6 cellular contexts compared by ENCODE assay signal in genomic region chr16:2008631-2009301, GRCh38. TPM values are rescaled to one million over a fixed set of nuclear protein-coding genes. Genes with fewer than 3 reads are reported as not detected.
DNase-seq lines count a peak whose midpoint lies in the region; ATAC-seq and TF ChIP-seq lines count a peak whose summit lies in the region.

No MANE protein-coding gene starts in this region.

- peak overlapping the region; percentile 91 for H3K27ac ChIP-seq in BLaER1

- H3K9ac ChIP-seq in BLaER1, result peak overlapping the region; percentile 94

- no peaks in the 10 kb centered on the region for H3K9me3 ChIP-seq in BLaER1

- peaks cover 59% of the 10 kb centered on the region for H3K4me1 ChIP-seq in BLaER1

- H4K20me1 ChIP-seq in BLaER1, result peaks cover 57% of the 10 kb centered on the region

- DNase-seq in HuH-7.5 (ENCODE audit: low spot score) (peak; percentile 72), cardiac fibroblast (ENCODE audit: low read depth in 2 of 2) (peak; percentile 53 to 66), omental fat pad (ENCODE audit: low spot score) (no peak)

- H3K27me3 ChIP-seq in BLaER1, result no peaks in the 10 kb centered on the region

- peak overlapping the region; percentile 97 for H3K4me2 ChIP-seq in BLaER1

- H3K36me3 ChIP-seq in BLaER1, result peaks cover 18% of the 10 kb centered on the region

- TF ChIP-seq CTCF in cardiac fibroblast (IDR thresholded peaks at IDR 0.05; ENCODE audit: low read depth, low read length) (no peak), omental fat pad (IDR thresholded peaks at IDR 0.05) (no peak)

- peak; percentile 8 for ATAC-seq in omental fat pad (ENCODE audit: low FRiP score)
- ATAC-seq in HG03135 (IDR thresholded peaks at IDR 0.05; ENCODE audit: unreplicated experiment), result no peak
- no peak for ATAC-seq in HG03378 (IDR thresholded peaks at IDR 0.05; ENCODE audit: unreplicated experiment)

- H3K4me3 ChIP-seq in BLaER1 (peak overlapping the region; percentile 98), cardiac fibroblast (replicated peaks in 1 of 2; ENCODE audit: low read depth in 2 of 2, low read length in 2 of 2) (peak overlapping the region; percentile 63 to 79)

RNA-seq across cellular contexts. Expression of gene ZNF598, which starts 0.9 kb away (rescaled TPM):
- total RNA-seq in omental fat pad, result 10 to 100 TPM; 19.1 to 49.0 (median 24.3) TPM

RNA-seq across cellular contexts. Expression of gene NPW, which starts 10.8 kb away (rescaled TPM):
- under 1 TPM in 1 of 4 donors, not detected in 3; 0.48 TPM for total RNA-seq in omental fat pad

RNA-seq across cellular contexts. Expression of gene NHERF2, which starts 17.9 kb away (rescaled TPM):
- total RNA-seq in omental fat pad, result 100 to 1,000 TPM in 2 of 4 donors, 10 to 100 TPM in 2; 52.8 to 166 (median 84.9) TPM

RNA-seq across cellular contexts. Expression of gene SYNGR3, which starts 19.0 kb away (rescaled TPM):
- 1 to 10 TPM in 1 of 4 donors, under 1 TPM in 1, not detected in 2; 0.28 to 1.6 TPM for total RNA-seq in omental fat pad

RNA-seq across cellular contexts. Expression of gene GFER, which starts 24.8 kb away (rescaled TPM):
- 10 to 100 TPM; 11.9 to 18.4 (median 16.0) TPM for total RNA-seq in omental fat pad
